8 cellular contexts compared by ENCODE assay signal in genomic region chr1:200154069-200154767, GRCh38.
DNase-seq lines count a peak whose midpoint lies in the region; ATAC-seq and TF ChIP-seq lines count a peak whose summit lies in the region.

No MANE protein-coding gene starts in this region.

- no peaks in the 10 kb centered on the region for H3K9me3 ChIP-seq in lower lobe of right lung

- H3K27ac Mint-ChIP-seq in GM23338, result no peak overlapping the region
- H3K27ac Mint-ChIP-seq in MCF 10A (ENCODE audit: low read depth, unreplicated experiment), result no peak overlapping the region

- no peaks in the 10 kb centered on the region for H4K20me1 ChIP-seq in GM23338 (replicated peaks; ENCODE audit: insufficient read depth)

- H3K9me2 ChIP-seq in GM23338 (ENCODE audit: insufficient read depth), result no peaks in the 10 kb centered on the region

- H3K27ac ChIP-seq in lower lobe of right lung, result peak overlapping the region; percentile 38
- H3K27ac ChIP-seq in GM23338 (ENCODE audit: low read depth), result no peak overlapping the region

- POLR2A ChIA-PET in MCF 10A (lab: Yijun Ruan, JAX), result interaction anchor here (1.3 kb wide), 1 partner anchor 29 kb away, joined by 5 read pairs; no protein-coding TSS in a partner anchor

- H3K4me1 ChIP-seq in lower lobe of right lung (peaks cover 20% of the 10 kb centered on the region), GM23338 (ENCODE audit: insufficient read depth) (no peaks in the 10 kb centered on the region)

- H3K9me3 Mint-ChIP-seq in GM23338 (no peaks in the 10 kb centered on the region), MCF 10A (ENCODE audit: unreplicated experiment) (no peaks in the 10 kb centered on the region)

- H3K36me3 Mint-ChIP-seq in GM23338 (ENCODE audit: low read depth), result no peaks in the 10 kb centered on the region
- H3K36me3 Mint-ChIP-seq in MCF 10A (ENCODE audit: insufficient read depth, unreplicated experiment), result no peaks in the 10 kb centered on the region

- CTCF ChIA-PET in MCF 10A (lab: Yijun Ruan, JAX), result interaction anchor here (0.6 to 1.5 kb wide), 6 partner anchors 9 to 469 kb away, joined by 3 to 8 read pairs (median 4); no protein-coding TSS in a partner anchor

- no peak overlapping the region for H3K4me2 ChIP-seq in GM23338

- H3F3A ChIP-seq in GM23338 (replicated peaks; ENCODE audit: low read depth), result no peaks in the 10 kb centered on the region

- ATAC-seq in GM21576 (IDR thresholded peaks at IDR 0.05; ENCODE audit: unreplicated experiment) (peak; percentile 94), lower lobe of right lung (peak; percentile 83 to 86), GM23338 (no peak)

- H3K4me3 Mint-ChIP-seq in GM23338 (no peak overlapping the region), MCF 10A (ENCODE audit: unreplicated experiment) (no peak overlapping the region)

- H3K27me3 ChIP-seq in lower lobe of right lung (ENCODE audit: low read depth) (no peaks in the 10 kb centered on the region), GM23338 (ENCODE audit: insufficient read depth) (no peaks in the 10 kb centered on the region)

- BruUV-seq in MCF 10A (replicated peaks; lab: Mats Ljungman, UMichigan), result no TSS peak

- no peak for TF ChIP-seq CTCF in GM10266 (IDR thresholded peaks at IDR 0.05; ENCODE audit: control insufficient read depth, insufficient read depth, low read depth, missing control alignments)
- TF ChIP-seq CTCF in lower lobe of right lung (IDR thresholded peaks at IDR 0.05), result no peak
- TF ChIP-seq CTCF in GM23338 (conservative IDR thresholded peaks at IDR 0.05; ENCODE audit: low read depth in 2 of 2), result no peak
- no peak for TF ChIP-seq CTCF in MCF 10A (IDR thresholded peaks at IDR 0.05; ENCODE audit: unreplicated experiment)

- DNase-seq in GM10266 (ENCODE audit: extremely low spot score) (peak; percentile 74), KG1 (lab: John Stamatoyannopoulos, UW) (peak; percentile 49), lower lobe of right lung (no peak), NCI-H774 (lab: John Stamatoyannopoulos, UW) (no peak), GM23338 (ENCODE audit: low spot score) (no peak), MCF 10A (ENCODE audit: unreplicated experiment) (no peak)
- peak; percentile 21 to 40 for DNase-seq in activated CD4-positive, alpha-beta T cell treated with anti-CD3 and anti-CD28 coated beads, Interleukin-2, amount 50 U/mL, for 48 hours

- intact Hi-C loops in lower lobe of right lung (cut with DNase I) (no loop called here), MCF 10A (cut with micrococcal nuclease) (no loop called here)

- H2AFZ ChIP-seq in GM23338, result no peak overlapping the region

- no peaks in the 10 kb centered on the region for H3K4me1 Mint-ChIP-seq in GM23338
- peaks cover 24% of the 10 kb centered on the region for H3K4me1 Mint-ChIP-seq in MCF 10A (ENCODE audit: insufficient read depth, unreplicated experiment)

- H3K27me3 Mint-ChIP-seq in GM23338 (ENCODE audit: insufficient read depth, low read depth, poor library complexity) (no peaks in the 10 kb centered on the region), MCF 10A (ENCODE audit: insufficient read depth, unreplicated experiment) (no peaks in the 10 kb centered on the region)

- H3K79me2 ChIP-seq in GM23338 (replicated peaks; ENCODE audit: insufficient read depth), result no peaks in the 10 kb centered on the region

- H3K4me3 ChIP-seq in lower lobe of right lung, result no peak overlapping the region
- H3K4me3 ChIP-seq in GM23338, result no peak overlapping the region

- no peaks in the 10 kb centered on the region for H3K36me3 ChIP-seq in lower lobe of right lung
- no peaks in the 10 kb centered on the region for H3K36me3 ChIP-seq in GM23338 (ENCODE audit: insufficient read depth)

TF ChIP-seq in GM23338, 12 proteins besides CTCF, POLR2A, EP300 and RAD21 (continues in another document):
- no peak for TF ChIP-seq EZH2 (IDR thresholded peaks at IDR 0.05; ENCODE audit: low read depth, unreplicated experiment)
- no peak for TF ChIP-seq ZNF331 (CRISPR knock-in tag; IDR thresholded peaks at IDR 0.05; ENCODE audit: low read depth)
- no peak for TF ChIP-seq STAT1 (IDR thresholded peaks at IDR 0.05; ENCODE audit: unreplicated experiment)
- no peak for TF ChIP-seq NANOG (IDR thresholded peaks at IDR 0.05; ENCODE audit: borderline replicate concordance)
- no peak for TF ChIP-seq REST (IDR thresholded peaks at IDR 0.05; ENCODE audit: unreplicated experiment)
- no peak for TF ChIP-seq ZNF462 (CRISPR knock-in tag; IDR thresholded peaks at IDR 0.05)
- no peak for TF ChIP-seq POLR2AphosphoS5 (IDR thresholded peaks at IDR 0.05; ENCODE audit: low read depth)
- no peak for TF ChIP-seq JUNB (IDR thresholded peaks at IDR 0.05; ENCODE audit: unreplicated experiment)

Comparison
In these comparisons a context has a peak if more than half of its experiments do, and no peak if none do; other contexts are left out.
1. DNase-seq: peak in GM10266 (single experiment), KG1 (single experiment) and activated CD4-positive, alpha-beta T cell treated with anti-CD3 and anti-CD28 coated beads, Interleukin-2, amount 50 U/mL, for 48 hours (2 of 2); none in lower lobe of right lung (single experiment), NCI-H774 (single experiment), GM23338 (single experiment) and MCF 10A (single experiment).